ENCODE assay signal across 17 cellular contexts in the genomic region with DNA sequence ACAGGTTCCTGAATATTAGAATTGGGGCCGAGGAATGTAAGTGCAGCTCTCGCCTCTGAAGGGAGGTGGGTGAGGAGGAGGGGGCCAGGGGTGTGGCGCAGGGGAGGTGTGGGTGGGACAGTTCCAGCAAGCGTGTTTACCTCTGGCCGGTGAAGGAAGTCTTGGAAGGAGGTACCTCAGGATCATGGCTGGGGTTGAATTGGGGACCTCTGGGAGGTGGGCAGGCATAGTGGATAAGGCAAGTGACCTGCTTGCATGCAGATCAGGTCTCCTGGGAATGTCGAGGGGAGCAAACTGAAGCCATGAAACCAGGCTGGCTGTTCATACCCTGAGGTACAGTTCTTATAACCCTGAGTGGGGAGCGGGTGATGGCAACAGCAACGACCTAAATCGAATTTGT. TPM values are rescaled to one million over a fixed set of nuclear protein-coding genes. Genes with fewer than 3 reads are reported as not detected.
A peak's percentile ranks its signal among the peaks of the same experiment; 100 is the strongest.
DNase-seq lines count a peak whose midpoint lies in the region; ATAC-seq, FAIRE-seq and TF ChIP-seq lines count a peak whose summit lies in the region.
"Had no signal": no experiment of that assay in that cellular context is flagged by ENCODE, and none has a peak within 500 bp of the region (broad histone marks: within the 10 kb centered on the region; RNA-seq: fewer than 3 reads in every experiment).

No MANE protein-coding gene starts in this region.

- WGBS in testis, 2 donors, result 83 to 88% methylated on average over 9 of the region's 9 CpGs

- H3K9me3 ChIP-seq in testis, result no peaks in the 10 kb centered on the region
- H3K9me3 ChIP-seq: heart right ventricle, spleen had no signal

- DNase-seq in natural killer cell treated with Interleukin-12 subunit alpha and Interleukin-12 subunit beta and Interleukin-15 and Interleukin-18, amount 100 ng/mL, for 72 hours (ENCODE audit: low spot score), result peak; percentile 38
- DNase-seq in natural killer cell, result no peak
- DNase-seq in testis, result no peak
- DNase-seq in RCC 7860 (ENCODE audit: low spot score), result no peak
- DNase-seq in NCI-H1048 (lab: John Stamatoyannopoulos, UW), result no peak
- DNase-seq: GOT3, heart right ventricle, NCI-H1092 treated with DMSO at 0.1 percent for 48 hours, nucleus accumbens, spleen, T-helper 9 cell had no signal

- TF ChIP-seq CTCF in natural killer cell (IDR thresholded peaks at IDR 0.05) (no peak), nephron (IDR thresholded peaks at IDR 0.05; ENCODE audit: unreplicated experiment in 3 of 3) (no peak), testis (IDR thresholded peaks at IDR 0.05) (no peak)

- peaks cover 23% of the 10 kb centered on the region in 2 donors for H3K4me1 Mint-ChIP-seq in natural killer cell treated with Interleukin-12 subunit alpha and Interleukin-12 subunit beta and Interleukin-15 and Interleukin-18, amount 100 ng/mL, for 72 hours (ENCODE audit: low read depth in 2 of 2)
- H3K4me1 Mint-ChIP-seq in natural killer cell (peaks cover 31% of the 10 kb centered on the region in 2 donors), nephron (peaks cover 82% of the 10 kb centered on the region)

- H3K36me3 Mint-ChIP-seq in natural killer cell treated with Interleukin-12 subunit alpha and Interleukin-12 subunit beta and Interleukin-15 and Interleukin-18, amount 100 ng/mL, for 72 hours, result no peaks in the 10 kb centered on the region
- no peaks in the 10 kb centered on the region for H3K36me3 Mint-ChIP-seq in natural killer cell
- H3K36me3 Mint-ChIP-seq in nephron (ENCODE audit: low read depth), result peaks cover 2% of the 10 kb centered on the region
- H3K36me3 Mint-ChIP-seq: activated naive CD4-positive, alpha-beta T cell treated with anti-CD3 and anti-CD28 coated beads, Interleukin-2, amount 10 ng/mL, durations not matched to agents 7 days and 5 days had no signal

- intact Hi-C loops in natural killer cell (cut with micrococcal nuclease), result no loop called here
- intact Hi-C loops in testis (cut with DNase I; ENCODE audit: low total_unique reads), result no loop called here

- no peaks in the 10 kb centered on the region for H3K36me3 ChIP-seq in testis (ENCODE audit: low read depth, missing control alignments)
- H3K36me3 ChIP-seq: heart right ventricle had no signal

- H3K4me1 ChIP-seq in testis, result peaks cover 22% of the 10 kb centered on the region

- no peaks in the 10 kb centered on the region for H3K27me3 Mint-ChIP-seq in natural killer cell treated with Interleukin-12 subunit alpha and Interleukin-12 subunit beta and Interleukin-15 and Interleukin-18, amount 100 ng/mL, for 72 hours
- H3K27me3 Mint-ChIP-seq in natural killer cell (ENCODE audit: low read depth in 2 of 2), result no peaks in the 10 kb centered on the region
- H3K27me3 Mint-ChIP-seq in nephron (ENCODE audit: low read depth), result no peaks in the 10 kb centered on the region
- H3K27me3 Mint-ChIP-seq: activated naive CD4-positive, alpha-beta T cell treated with anti-CD3 and anti-CD28 coated beads, Interleukin-2, amount 10 ng/mL, durations not matched to agents 7 days and 5 days; central memory CD8-positive, alpha-beta T cell had no signal

- no peak overlapping the region for H3K27ac Mint-ChIP-seq in natural killer cell treated with Interleukin-12 subunit alpha and Interleukin-12 subunit beta and Interleukin-15 and Interleukin-18, amount 100 ng/mL, for 72 hours
- H3K27ac Mint-ChIP-seq in natural killer cell (no peak overlapping the region), nephron (peak overlapping the region; percentile 80 to 96 (median 91))
- H3K27ac Mint-ChIP-seq: activated naive CD4-positive, alpha-beta T cell treated with anti-CD3 and anti-CD28 coated beads, Interleukin-2, amount 10 ng/mL, durations not matched to agents 7 days and 5 days had no signal

- FAIRE-seq in RCC 7860 (lab: Jason Lieb, UNC), result no peak

- no peak overlapping the region for H3K4me3 ChIP-seq in testis

- H3K4me3 Mint-ChIP-seq in natural killer cell treated with Interleukin-12 subunit alpha and Interleukin-12 subunit beta and Interleukin-15 and Interleukin-18, amount 100 ng/mL, for 72 hours, result no peak overlapping the region
- H3K4me3 Mint-ChIP-seq in natural killer cell, result no peak overlapping the region
- peak overlapping the region; percentile 95 to 96 (median 95) for H3K4me3 Mint-ChIP-seq in nephron

- TF ChIP-seq POLR2A in testis (IDR thresholded peaks at IDR 0.05), result no peak

- H3K27me3 ChIP-seq in testis, result no peaks in the 10 kb centered on the region
- H3K27me3 ChIP-seq: heart right ventricle, spleen had no signal

- H3K27ac ChIP-seq in angular gyrus (ENCODE audit: low read depth, low read length), result peak overlapping the region; percentile 94
- H3K27ac ChIP-seq in testis, result no peak overlapping the region
- H3K27ac ChIP-seq: epithelial cell of prostate, spleen had no signal

- no peaks in the 10 kb centered on the region for H3K9me3 Mint-ChIP-seq in natural killer cell treated with Interleukin-12 subunit alpha and Interleukin-12 subunit beta and Interleukin-15 and Interleukin-18, amount 100 ng/mL, for 72 hours
- no peaks in the 10 kb centered on the region for H3K9me3 Mint-ChIP-seq in natural killer cell
- no peaks in the 10 kb centered on the region for H3K9me3 Mint-ChIP-seq in nephron
- H3K9me3 Mint-ChIP-seq: activated naive CD4-positive, alpha-beta T cell treated with anti-CD3 and anti-CD28 coated beads, Interleukin-2, amount 10 ng/mL, durations not matched to agents 7 days and 5 days; central memory CD8-positive, alpha-beta T cell had no signal

- ATAC-seq in natural killer cell treated with Interleukin-12 subunit alpha and Interleukin-12 subunit beta and Interleukin-15 and Interleukin-18, amount 100 ng/mL, for 72 hours, result no peak
- no peak for ATAC-seq in natural killer cell
- no peak for ATAC-seq in HG02642 (IDR thresholded peaks at IDR 0.05; ENCODE audit: poor library complexity, unreplicated experiment)
- ATAC-seq: heart right ventricle had no signal

RNA-seq across cellular contexts. Expression of a gene that starts 2.0 kb away (rescaled TPM):
- 1 to 10 TPM; 4.0 to 5.1 TPM for total RNA-seq in natural killer cell treated with Interleukin-12 subunit alpha and Interleukin-12 subunit beta and Interleukin-15 and Interleukin-18, amount 100 ng/mL, for 72 hours
- total RNA-seq in natural killer cell (1 to 10 TPM; 1.3 to 2.7 (median 1.6) TPM), testis (10 to 100 TPM; 11.0 to 14.1 TPM)
- 5.2 TPM for polyA plus RNA-seq in testis (ENCODE audit: insufficient read depth, low read depth, low replicate concordance)

RNA-seq across cellular contexts. Expression of a gene that starts 12.5 kb away (rescaled TPM):
- total RNA-seq in natural killer cell treated with Interleukin-12 subunit alpha and Interleukin-12 subunit beta and Interleukin-15 and Interleukin-18, amount 100 ng/mL, for 72 hours, result 10 to 100 TPM; 53.9 to 84.2 TPM
- total RNA-seq in natural killer cell, result 10 to 100 TPM; 58.9 to 79.4 (median 76.5) TPM
- total RNA-seq in testis, result 10 to 100 TPM; 59.1 to 73.9 TPM
- 45.4 TPM for polyA plus RNA-seq in testis (ENCODE audit: insufficient read depth, low read depth, low replicate concordance)

RNA-seq across cellular contexts. Expression of a gene that starts 39.7 kb away (rescaled TPM):
- total RNA-seq in natural killer cell treated with Interleukin-12 subunit alpha and Interleukin-12 subunit beta and Interleukin-15 and Interleukin-18, amount 100 ng/mL, for 72 hours, result not detected
- total RNA-seq in natural killer cell (not detected), testis (10 to 100 TPM; 21.1 to 58.8 TPM)
- polyA plus RNA-seq in testis (ENCODE audit: insufficient read depth, low read depth, low replicate concordance), result 93.7 TPM

RNA-seq across cellular contexts. Expression of a gene that starts 57.8 kb away (rescaled TPM):
- 10 to 100 TPM in 1 of 2 donors, 1 to 10 TPM in 1; 2.9 to 12.6 TPM for total RNA-seq in natural killer cell treated with Interleukin-12 subunit alpha and Interleukin-12 subunit beta and Interleukin-15 and Interleukin-18, amount 100 ng/mL, for 72 hours
- total RNA-seq in natural killer cell (1 to 10 TPM; 5.1 to 8.3 (median 7.2) TPM), testis (10 to 100 TPM in 1 of 2 donors, 1 to 10 TPM in 1; 6.1 to 13.0 TPM)
- 12.2 TPM for polyA plus RNA-seq in testis (ENCODE audit: insufficient read depth, low read depth, low replicate concordance)

RNA-seq across cellular contexts. Expression of a gene that starts 57.9 kb away (rescaled TPM):
- total RNA-seq in natural killer cell treated with Interleukin-12 subunit alpha and Interleukin-12 subunit beta and Interleukin-15 and Interleukin-18, amount 100 ng/mL, for 72 hours, result 10 to 100 TPM; 16.1 to 27.1 TPM
- total RNA-seq in natural killer cell (10 to 100 TPM in 2 of 3 donors, 1 to 10 TPM in 1; 7.3 to 16.7 (median 13.7) TPM), testis (10 to 100 TPM; 18.4 to 35.4 TPM)
- 16.7 TPM for polyA plus RNA-seq in testis (ENCODE audit: insufficient read depth, low read depth, low replicate concordance)

Comparison
In these comparisons a context has a peak if more than half of its experiments do, and no peak if none do; other contexts are left out.
1. H3K27ac Mint-ChIP-seq: peak in nephron (3 of 3); none in natural killer cell treated with Interleukin-12 subunit alpha and Interleukin-12 subunit beta and Interleukin-15 and Interleukin-18, amount 100 ng/mL, for 72 hours (0 of 2) and natural killer cell (0 of 2).
2. H3K4me3 Mint-ChIP-seq: peak in nephron (3 of 3); none in natural killer cell treated with Interleukin-12 subunit alpha and Interleukin-12 subunit beta and Interleukin-15 and Interleukin-18, amount 100 ng/mL, for 72 hours (single experiment) and natural killer cell (single experiment).
3. RNA of a gene that starts 39.7 kb away (total RNA-seq): 21.1 to 58.8 TPM in testis; not detected in natural killer cell treated with Interleukin-12 subunit alpha and Interleukin-12 subunit beta and Interleukin-15 and Interleukin-18, amount 100 ng/mL, for 72 hours and not detected in natural killer cell; every median in the first group is over 10 times any median in the second.